1 cellular context compared by ENCODE assay signal in the genomic region with DNA sequence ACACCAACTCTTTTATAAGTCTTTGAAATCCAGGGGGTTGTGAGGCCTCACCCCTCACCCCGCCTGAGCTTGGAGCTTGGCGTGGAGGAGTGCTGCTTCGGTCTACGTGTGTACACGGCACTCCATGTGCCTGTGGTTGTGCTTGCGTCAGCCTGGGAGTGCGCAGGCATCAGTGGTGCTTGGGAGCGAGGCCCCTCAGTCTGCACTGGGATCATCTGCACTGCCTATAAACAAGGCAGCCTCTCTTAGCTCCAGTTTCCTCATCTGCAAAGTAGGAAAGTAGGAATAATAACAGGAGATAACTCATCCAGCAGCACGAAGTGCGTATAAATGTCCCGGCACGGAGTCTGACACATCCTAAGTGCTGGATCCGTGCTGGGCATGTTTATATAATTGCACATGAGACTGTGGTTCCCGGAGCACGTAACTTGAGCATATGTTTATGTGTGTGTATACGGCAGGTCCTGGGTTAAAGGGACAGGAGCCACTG.
TF ChIP-seq lines count a peak whose summit lies in the region.

No MANE protein-coding gene starts in this region.

TF ChIP-seq in H1, 55 proteins besides CTCF, POLR2A, EP300 and RAD21:
- TF ChIP-seq YY1 (IDR thresholded peaks at IDR 0.05; ENCODE audit: low read depth, low read length) (no peak), E2F6 (IDR thresholded peaks at IDR 0.05) (peak; percentile 31; the same call in 1 of the 2 replicates), SIX5 (IDR thresholded peaks at IDR 0.05; ENCODE audit: low read depth, low read length) (no peak), SP4 (IDR thresholded peaks at IDR 0.05; ENCODE audit: low read length) (no peak), CEBPB (IDR thresholded peaks at IDR 0.05; ENCODE audit: low read depth, low read length) (no peak), SIRT6 (IDR thresholded peaks at IDR 0.05; ENCODE audit: low read length) (no peak), CBX5 (IDR thresholded peaks at IDR 0.05; ENCODE audit: low read depth, low read length) (no peak), JUN (IDR thresholded peaks at IDR 0.05; ENCODE audit: low read depth, low read length) (no peak), PHF8 (conservative IDR thresholded peaks at IDR 0.05; ENCODE audit: low read depth, low read length) (no peak), TAF1 (IDR thresholded peaks at IDR 0.05; ENCODE audit: low read depth, low read length) (no peak), RNF2 (IDR thresholded peaks at IDR 0.05; ENCODE audit: borderline replicate concordance, low read depth, low read length, missing control alignments, poor library complexity, severe bottlenecking) (no peak), BRCA1 (IDR thresholded peaks at IDR 0.05; ENCODE audit: low read depth, low read length) (no peak), CHD1 (IDR thresholded peaks at IDR 0.05; ENCODE audit: low read depth, low read length) (no peak), RFX5 (IDR thresholded peaks at IDR 0.05; ENCODE audit: borderline replicate concordance, low read depth, low read length) (no peak)
- TF ChIP-seq, protein P1, sequence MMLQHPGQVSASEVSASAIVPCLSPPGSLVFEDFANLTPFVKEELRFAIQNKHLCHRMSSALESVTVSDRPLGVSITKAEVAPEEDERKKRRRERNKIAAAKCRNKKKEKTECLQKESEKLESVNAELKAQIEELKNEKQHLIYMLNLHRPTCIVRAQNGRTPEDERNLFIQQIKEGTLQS (IDR thresholded peaks at IDR 0.05; ENCODE audit: insufficient read depth, low read depth, low read length) = no peak
- TF ChIP-seq, protein P2, sequence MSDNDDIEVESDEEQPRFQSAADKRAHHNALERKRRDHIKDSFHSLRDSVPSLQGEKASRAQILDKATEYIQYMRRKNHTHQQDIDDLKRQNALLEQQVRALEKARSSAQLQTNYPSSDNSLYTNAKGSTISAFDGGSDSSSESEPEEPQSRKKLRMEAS (IDR thresholded peaks at IDR 0.05) = peak; percentile 89
